ENCODE assay signal across 25 cellular contexts in the genomic region with DNA sequence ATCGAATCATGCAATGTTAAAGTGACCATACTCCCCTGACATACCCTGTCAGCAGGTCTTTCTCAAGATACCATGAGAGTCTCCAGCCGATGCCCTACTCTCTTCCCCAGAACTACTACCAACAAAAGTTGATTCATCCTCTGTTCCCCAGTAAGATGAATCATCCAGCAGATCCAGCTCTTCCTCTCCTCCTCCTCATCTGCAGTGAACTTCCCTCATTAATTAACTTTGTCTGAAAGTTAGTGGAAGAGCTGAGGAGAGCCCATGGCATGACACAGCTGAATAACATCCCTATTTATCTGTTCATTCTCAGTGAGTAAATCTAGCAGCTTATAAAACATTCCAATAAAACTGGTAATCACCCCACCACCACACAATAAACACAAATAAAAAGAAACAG.
DNase-seq lines count a peak whose midpoint lies in the region; ATAC-seq, FAIRE-seq and TF ChIP-seq lines count a peak whose summit lies in the region.
"Had no signal": no experiment of that assay in that cellular context is flagged by ENCODE, and none has a peak within 500 bp of the region (broad histone marks: within the 10 kb centered on the region; RNA-seq: fewer than 3 reads in every experiment).

No MANE protein-coding gene starts in this region.

- no peaks in the 10 kb centered on the region for H3K79me2 ChIP-seq in astrocyte (ENCODE audit: insufficient read depth, low read length)

- no peaks in the 10 kb centered on the region for H3K36me3 Mint-ChIP-seq in MCF 10A (ENCODE audit: insufficient read depth, unreplicated experiment)
- no peaks in the 10 kb centered on the region for H3K36me3 Mint-ChIP-seq in astrocyte (ENCODE audit: low read depth, unreplicated experiment)
- H3K36me3 Mint-ChIP-seq: activated naive CD8-positive, alpha-beta T cell; CD8-positive, alpha-beta T cell had no signal

- FAIRE-seq in astrocyte (lab: Jason Lieb, UNC) = peak; percentile 82
- FAIRE-seq: GM18507 had no signal

- CTCF ChIA-PET in MCF 10A (lab: Yijun Ruan, JAX) = interaction anchor here (0.6 to 0.9 kb wide), 2 partner anchors 68 to 564 kb away, joined by 3 read pairs; no protein-coding TSS in a partner anchor

- H3K9me3 Mint-ChIP-seq in MCF 10A (ENCODE audit: unreplicated experiment) (no peaks in the 10 kb centered on the region), astrocyte (ENCODE audit: unreplicated experiment) (no peaks in the 10 kb centered on the region)
- H3K9me3 Mint-ChIP-seq: CD8-positive, alpha-beta T cell; T-helper 1 cell treated with Interleukin-12 subunit alpha and Interleukin-12 subunit beta and Interleukin-4 antibody, amounts not matched to agents 30 μg/mL and 1 μg/mL, for 36 hours had no signal

- no peak overlapping the region for H3K4me3 Mint-ChIP-seq in MCF 10A (ENCODE audit: unreplicated experiment)
- no peak overlapping the region for H3K4me3 Mint-ChIP-seq in astrocyte (ENCODE audit: unreplicated experiment)
- H3K4me3 Mint-ChIP-seq: activated naive CD8-positive, alpha-beta T cell; CD8-positive, alpha-beta T cell; neural progenitor cell; T-helper 1 cell treated with Interleukin-12 subunit alpha and Interleukin-12 subunit beta and Interleukin-4 antibody, amounts not matched to agents 30 μg/mL and 1 μg/mL, for 36 hours had no signal

- no peak overlapping the region for H3K9ac ChIP-seq in astrocyte (ENCODE audit: low read length)
- H3K9ac ChIP-seq: neural progenitor cell had no signal

- H3K27me3 ChIP-seq in breast epithelium = no peaks in the 10 kb centered on the region
- no peaks in the 10 kb centered on the region for H3K27me3 ChIP-seq in astrocyte (ENCODE audit: insufficient read depth, low read length)
- H3K27me3 ChIP-seq in foreskin keratinocyte = no peaks in the 10 kb centered on the region
- H3K27me3 ChIP-seq: neural progenitor cell, testis had no signal

- peak overlapping the region; percentile 12 for H3K4me2 ChIP-seq in astrocyte (ENCODE audit: low read length)
- H3K4me2 ChIP-seq: neural progenitor cell had no signal

- H3K4me3 ChIP-seq in breast epithelium = no peak overlapping the region
- H3K4me3 ChIP-seq in astrocyte (ENCODE audit: insufficient read depth, low read depth, low read length) = no peak overlapping the region
- H3K4me3 ChIP-seq: neural progenitor cell, testis had no signal

- H3K27ac Mint-ChIP-seq in MCF 10A (ENCODE audit: low read depth, unreplicated experiment) = no peak overlapping the region
- peak overlapping the region; percentile 5 for H3K27ac Mint-ChIP-seq in astrocyte (ENCODE audit: unreplicated experiment)
- H3K27ac Mint-ChIP-seq: activated naive CD8-positive, alpha-beta T cell; CD8-positive, alpha-beta T cell; neural progenitor cell; T-helper 1 cell treated with Interleukin-12 subunit alpha and Interleukin-12 subunit beta and Interleukin-4 antibody, amounts not matched to agents 30 μg/mL and 1 μg/mL, for 36 hours had no signal

- H3K4me1 Mint-ChIP-seq in MCF 10A (ENCODE audit: insufficient read depth, unreplicated experiment) = peaks cover 6% of the 10 kb centered on the region
- peaks cover 8% of the 10 kb centered on the region for H3K4me1 Mint-ChIP-seq in astrocyte (ENCODE audit: low read depth, unreplicated experiment)

- TF ChIP-seq CTCF in MCF 10A (IDR thresholded peaks at IDR 0.05; ENCODE audit: unreplicated experiment) = no peak
- no peak for TF ChIP-seq CTCF in breast epithelium (IDR thresholded peaks at IDR 0.05)
- TF ChIP-seq CTCF in astrocyte (IDR thresholded peaks at IDR 0.05; ENCODE audit: insufficient read depth, low read depth, low read length) = no peak
- no peak for TF ChIP-seq CTCF in foreskin keratinocyte (conservative IDR thresholded peaks at IDR 0.05)

- no peaks in the 10 kb centered on the region for H4K20me1 ChIP-seq in astrocyte (ENCODE audit: insufficient read depth, low read length)

- intact Hi-C loops in MCF 10A (cut with micrococcal nuclease) (no loop called here), breast epithelium (cut with DNase I; ENCODE audit: low total_unique reads) (no loop called here)

- H3K4me1 ChIP-seq in breast epithelium = no peaks in the 10 kb centered on the region
- H3K4me1 ChIP-seq in astrocyte (ENCODE audit: insufficient read depth, low read length) = peaks cover 16% of the 10 kb centered on the region
- peaks cover 14% of the 10 kb centered on the region for H3K4me1 ChIP-seq in foreskin keratinocyte
- H3K4me1 ChIP-seq: testis had no signal

- ATAC-seq in foreskin keratinocyte = peak; percentile 79
- ATAC-seq: CD8-positive, alpha-beta T cell; sciatic nerve had no signal

- H3K27ac ChIP-seq in breast epithelium = no peak overlapping the region
- peak overlapping the region; percentile 33 for H3K27ac ChIP-seq in astrocyte (ENCODE audit: low read depth, low read length)
- no peak overlapping the region for H3K27ac ChIP-seq in foreskin keratinocyte
- H3K27ac ChIP-seq: 22Rv1, neural progenitor cell, testis had no signal

- BruUV-seq in MCF 10A (replicated peaks; lab: Mats Ljungman, UMichigan) = no TSS peak

- no peaks in the 10 kb centered on the region for H3K9me3 ChIP-seq in breast epithelium
- no peaks in the 10 kb centered on the region for H3K9me3 ChIP-seq in astrocyte (ENCODE audit: insufficient read depth, low read depth, low read length)
- H3K9me3 ChIP-seq: testis had no signal

- H3K27me3 Mint-ChIP-seq in MCF 10A (ENCODE audit: insufficient read depth, unreplicated experiment) = no peaks in the 10 kb centered on the region
- H3K27me3 Mint-ChIP-seq in astrocyte (ENCODE audit: low read depth, unreplicated experiment) = no peaks in the 10 kb centered on the region

- no peak for TF ChIP-seq POLR2A in breast epithelium (IDR thresholded peaks at IDR 0.05)

- no peak overlapping the region for H2AFZ ChIP-seq in astrocyte (ENCODE audit: low read depth, low read length)
- H2AFZ ChIP-seq: neural progenitor cell had no signal

- DNase-seq in MCF 10A (ENCODE audit: unreplicated experiment) = peak; percentile 18
- DNase-seq in breast epithelium (ENCODE audit: low spot score in 2 of 2) = no peak
- peak; percentile 93 for DNase-seq in astrocyte (ENCODE audit: low read depth)
- peak; percentile 47 to 76 for DNase-seq in foreskin keratinocyte
- DNase-seq in NCI-H187 (lab: John Stamatoyannopoulos, UW) = no peak
- no peak for DNase-seq in DMS 273 (lab: John Stamatoyannopoulos, UW; ENCODE audit: unreplicated experiment)
- DNase-seq in GDM1 (lab: John Stamatoyannopoulos, UW) = no peak
- no peak for DNase-seq in NCI-H446 (lab: John Stamatoyannopoulos, UW)
- DNase-seq: activated CD8-positive, alpha-beta memory T cell treated with anti-CD3 and anti-CD28 coated beads, Interleukin-2, amount 50 U/mL, for 48 hours; caudate nucleus; CD8-positive, alpha-beta T cell; effector memory CD4-positive, alpha-beta T cell; GF-D8; glutamatergic neuron; KBM-7; Right ventricle myocardium superior; stimulated activated CD4-positive, alpha-beta T cell treated with anti-CD3 and anti-CD28 coated beads, Interleukin-4, amount 100 ng/mL, for 1 hour; stimulated activated CD8-positive, alpha-beta memory T cell treated with anti-CD3 and anti-CD28 coated beads, Interleukin-4, amount 100 ng/mL, for 48 hours; testis had no signal

- H3K36me3 ChIP-seq in breast epithelium (no peaks in the 10 kb centered on the region), astrocyte (ENCODE audit: insufficient read depth, low read length) (no peaks in the 10 kb centered on the region)
- H3K36me3 ChIP-seq: neural progenitor cell had no signal

- POLR2A ChIA-PET in MCF 10A (lab: Yijun Ruan, JAX) = no interaction called here

Comparison
In these comparisons a context has a peak if more than half of its experiments do, and no peak if none do; other contexts are left out.
1. DNase-seq: peak in MCF 10A (single experiment), astrocyte (single experiment) and foreskin keratinocyte (2 of 2); none in breast epithelium (0 of 2), NCI-H187 (0 of 2), DMS 273 (single experiment), GDM1 (single experiment) and NCI-H446 (0 of 2).